15 cellular contexts compared by ENCODE assay signal in genomic region chr15:64050281-64051092, GRCh38. TPM values are rescaled to one million over a fixed set of nuclear protein-coding genes. Genes with fewer than 3 reads are reported as not detected.
DNase-seq lines count a peak whose midpoint lies in the region; ATAC-seq and TF ChIP-seq lines count a peak whose summit lies in the region.
"Had no signal": no experiment of that assay in that cellular context is flagged by ENCODE, and none has a peak within 500 bp of the region (broad histone marks: within the 10 kb centered on the region; RNA-seq: fewer than 3 reads in every experiment).

No MANE protein-coding gene starts in this region.

- DNase-seq in T47D (ENCODE audit: low read depth in 1 of 2, low spot score in 1 of 2) (peak; percentile 56 to 65), mammary epithelial cell (no peak), NCI-H748 (lab: John Stamatoyannopoulos, UW; ENCODE audit: unreplicated experiment) (peak; percentile 62), left lung (peak in 1 of 2 donors; percentile 49), activated T-cell treated with anti-CD3 and anti-CD28 coated beads for 4 hours (no peak), activated gamma-delta T cell treated with Interleukin-2 at 50 U/mL for 16 hours (no peak)
- DNase-seq: activated CD8-positive, alpha-beta T cell treated with anti-CD3 and anti-CD28 coated beads, Interleukin-2, amount 10 ng/mL, durations not matched to agents 7 days and 5 days; activated naive CD4-positive, alpha-beta T cell treated with anti-CD3 and anti-CD28 coated beads, Interleukin-2, amount 50 U/mL, for 16 hours; effector memory CD8-positive, alpha-beta T cell; foreskin fibroblast; immature natural killer cell; stimulated activated CD4-positive, alpha-beta T cell treated with anti-CD3 and anti-CD28 coated beads, Interleukin-2, amount 100 ng/mL, for 24 hours had no signal

- in situ Hi-C loops in T47D (cut with HindIII; ENCODE audit: low pct_unique_long_range_greater_than_20kb, low sequenced_read_pairs) = no loop called here
- in situ Hi-C loops in mammary epithelial cell (cut with MboI; ENCODE audit: low sequenced_read_pairs in 2 of 2) = loop anchor here (5.0 to 25.0 kb wide), 3 partner anchors 103 to 588 kb away; no protein-coding TSS in a partner anchor

- H4K20me1 ChIP-seq in mammary epithelial cell (ENCODE audit: insufficient read depth, low read length) = no peaks in the 10 kb centered on the region

- H3K27me3 ChIP-seq in mammary epithelial cell (ENCODE audit: insufficient read depth, low read length) (no peaks in the 10 kb centered on the region), left lung (peaks cover 0 to 17% of the 10 kb centered on the region in 2 donors)

- H3K4me3 ChIP-seq in mammary epithelial cell (replicated peaks in 1 of 3; ENCODE audit: insufficient read depth in 1 of 3, low read depth in 2 of 3, low read length in 3 of 3) (no peak overlapping the region), left lung (no peak overlapping the region)

- H3K9me3 ChIP-seq in mammary epithelial cell (replicated peaks; ENCODE audit: insufficient read depth, low read length) = no peaks in the 10 kb centered on the region
- H3K9me3 ChIP-seq in left lung = no peaks in the 10 kb centered on the region

- no peak overlapping the region for H2AFZ ChIP-seq in mammary epithelial cell (ENCODE audit: low read depth, low read length)

- intact Hi-C loops in mammary epithelial cell (cut with micrococcal nuclease) = no loop called here
- intact Hi-C loops in left lung (cut with DNase I) = no loop called here

- dilution Hi-C loops in mammary epithelial cell (cut with HindIII; ENCODE audit: low sequenced_read_pairs) = no loop called here

- peak; percentile 71 for ATAC-seq in left lung
- ATAC-seq in HG03439 (IDR thresholded peaks at IDR 0.05; ENCODE audit: unreplicated experiment) = no peak
- no peak for ATAC-seq in GM21423 (IDR thresholded peaks at IDR 0.05; ENCODE audit: unreplicated experiment)
- ATAC-seq: activated CD8-positive, alpha-beta T cell treated with anti-CD3 and anti-CD28 coated beads, Interleukin-2, amount 10 ng/mL, durations not matched to agents 7 days and 5 days; effector memory CD8-positive, alpha-beta T cell had no signal

- H3K9ac ChIP-seq in mammary epithelial cell (ENCODE audit: insufficient read depth, low read length) = no peak overlapping the region

- TF ChIP-seq CTCF in mammary epithelial cell (conservative IDR thresholded peaks at IDR 0.05 in 1 of 2, IDR thresholded peaks at IDR 0.05 in 1 of 2; ENCODE audit: extremely low read depth in 1 of 2, insufficient read depth in 1 of 2, low read depth in 1 of 2, low read length in 2 of 2) = no peak
- TF ChIP-seq CTCF in left lung (IDR thresholded peaks at IDR 0.05) = no peak

- H3K27ac ChIP-seq in mammary epithelial cell (ENCODE audit: insufficient read depth, low read depth, low read length) = no peak overlapping the region
- peak overlapping the region in 1 of 2 donors; percentile 13 for H3K27ac ChIP-seq in left lung
- H3K27ac ChIP-seq: HL-60 had no signal

- H3K4me2 ChIP-seq in mammary epithelial cell (ENCODE audit: insufficient read depth, low read depth, low read length) = no peak overlapping the region

- H3K36me3 ChIP-seq in mammary epithelial cell (ENCODE audit: insufficient read depth, low read length) (no peaks in the 10 kb centered on the region), left lung (no peaks in the 10 kb centered on the region)

- H3K79me2 ChIP-seq in mammary epithelial cell (ENCODE audit: insufficient read depth, low read length) = no peaks in the 10 kb centered on the region

- CTCF ChIA-PET in mammary epithelial cell (lab: Charles Lee; ENCODE audit: low non-redundant PET) = interaction anchor here (0.6 kb wide), 1 partner anchor 42 kb away, joined by 3 read pairs; no protein-coding TSS in a partner anchor

- no TSS peak for BruUV-seq in mammary epithelial cell (replicated peaks; lab: Mats Ljungman, UMichigan)

- WGBS in mammary epithelial cell (ENCODE audit: low coverage, missing lambda C conversion rate) = 78% methylated on average over 8 of the region's 8 CpGs

- H3K4me1 ChIP-seq in mammary epithelial cell (ENCODE audit: insufficient read depth, low read length) (peaks cover 8% of the 10 kb centered on the region), left lung (peaks cover 0 to 52% of the 10 kb centered on the region in 2 donors)

RNA-seq across cellular contexts. Expression of gene DAPK2, which starts 4.2 kb away (rescaled TPM):
- total RNA-seq in mammary epithelial cell = 1 to 10 TPM in 1 of 2 donors, under 1 TPM in 1; 0.82 to 2.3 TPM
- polyA plus RNA-seq in mammary epithelial cell = 0.80 TPM
- not detected for polyA minus RNA-seq in mammary epithelial cell
- 10 to 100 TPM; 23.8 to 59.3 TPM for total RNA-seq in left lung

RNA-seq across cellular contexts. Expression of gene CIAO2A, which starts 43.2 kb away (rescaled TPM):
- 10 to 100 TPM; 31.8 to 47.0 TPM for total RNA-seq in mammary epithelial cell
- 44.6 TPM for polyA plus RNA-seq in mammary epithelial cell
- polyA minus RNA-seq in mammary epithelial cell = 76.9 TPM
- 10 to 100 TPM; 51.4 to 73.0 TPM for total RNA-seq in left lung

RNA-seq across cellular contexts. Expression of gene SNX1, which starts 45.3 kb away (rescaled TPM):
- 100 to 1,000 TPM in 1 of 2 donors, 10 to 100 TPM in 1; 42.5 to 100 TPM for total RNA-seq in mammary epithelial cell
- polyA plus RNA-seq in mammary epithelial cell = 75.5 TPM
- 35.7 TPM for polyA minus RNA-seq in mammary epithelial cell
- total RNA-seq in left lung = 100 to 1,000 TPM; 150 to 160 TPM

Comparison
In these comparisons a context has a peak if more than half of its experiments do, and no peak if none do; other contexts are left out.
1. DNase-seq: peak in T47D (2 of 2) and NCI-H748 (single experiment); none in mammary epithelial cell (single experiment), activated T-cell treated with anti-CD3 and anti-CD28 coated beads for 4 hours (single experiment) and activated gamma-delta T cell treated with Interleukin-2 at 50 U/mL for 16 hours (single experiment).
2. RNA of gene DAPK2, which starts 4.2 kb away (total RNA-seq): 23.8 to 59.3 TPM in left lung; 0.82 to 2.3 TPM in mammary epithelial cell; every median in the first group is over 4 times any median in the second.